ENCODE assay signal across 22 cellular contexts in genomic region chr3:128341659-128342395, GRCh38.
"Had no signal": no experiment of that assay in that cellular context is flagged by ENCODE, and none has a peak within 500 bp of the region (broad histone marks: within the 10 kb centered on the region; RNA-seq: fewer than 3 reads in every experiment).

No MANE protein-coding gene starts in this region.

- ATAC-seq: activated CD8-positive, alpha-beta memory T cell treated with anti-CD3 and anti-CD28 coated beads, Interleukin-2, amount 10 ng/mL, durations not matched to agents 7 days and 5 days; activated CD8-positive, alpha-beta T cell treated with anti-CD3 and anti-CD28 coated beads for 36 hours; activated naive CD4-positive, alpha-beta T cell treated with anti-CD3 and anti-CD28 coated beads, Interleukin-2, amount 50 U/mL, for 72 hours; effector memory CD8-positive, alpha-beta T cell had no signal

- H3K9me3 ChIP-seq: esophagus muscularis mucosa, tibial artery, uterus had no signal

- H3K27me3 ChIP-seq: dorsolateral prefrontal cortex, esophagus muscularis mucosa, tibial artery, uterus had no signal

- FAIRE-seq: colon, endothelial cell of umbilical vein, frontal cortex had no signal

- H3K36me3 ChIP-seq: uterus had no signal

- H3K27ac ChIP-seq: dorsolateral prefrontal cortex, esophagus muscularis mucosa, tibial artery, uterus, WERI-Rb-1 had no signal

- H3K4me3 ChIP-seq: dorsolateral prefrontal cortex, esophagus muscularis mucosa, tibial artery, uterus had no signal

- DNase-seq: activated CD4-positive, alpha-beta T cell treated with anti-CD3 and anti-CD28 coated beads, Interleukin-2, amount 10 ng/mL, durations not matched to agents 7 days and 5 days; activated CD4-positive, CD25-positive, alpha-beta regulatory T cell treated with anti-CD3 and anti-CD28 coated beads, Interleukin-2, amount 50 U/mL, for 72 hours; activated CD8-positive, alpha-beta memory T cell treated with anti-CD3 and anti-CD28 coated beads, Interleukin-2, amount 10 ng/mL, durations not matched to agents 7 days and 5 days; activated CD8-positive, alpha-beta T cell treated with anti-CD3 and anti-CD28 coated beads for 36 hours; activated gamma-delta T cell; activated T-cell treated with anti-CD3 and anti-CD28 coated beads for 4 hours; caudate nucleus; effector memory CD8-positive, alpha-beta T cell; hypothalamus; naive B cell; occipital lobe; stimulated activated CD4-positive, alpha-beta T cell treated with anti-CD3 and anti-CD28 coated beads, Interleukin-4, amount 100 ng/mL, for 24 hours; T-helper 2 cell; tibial artery; uterus; WERI-Rb-1 had no signal

- H3K4me1 ChIP-seq: esophagus muscularis mucosa, tibial artery, uterus had no signal
